In the genomic region with DNA sequence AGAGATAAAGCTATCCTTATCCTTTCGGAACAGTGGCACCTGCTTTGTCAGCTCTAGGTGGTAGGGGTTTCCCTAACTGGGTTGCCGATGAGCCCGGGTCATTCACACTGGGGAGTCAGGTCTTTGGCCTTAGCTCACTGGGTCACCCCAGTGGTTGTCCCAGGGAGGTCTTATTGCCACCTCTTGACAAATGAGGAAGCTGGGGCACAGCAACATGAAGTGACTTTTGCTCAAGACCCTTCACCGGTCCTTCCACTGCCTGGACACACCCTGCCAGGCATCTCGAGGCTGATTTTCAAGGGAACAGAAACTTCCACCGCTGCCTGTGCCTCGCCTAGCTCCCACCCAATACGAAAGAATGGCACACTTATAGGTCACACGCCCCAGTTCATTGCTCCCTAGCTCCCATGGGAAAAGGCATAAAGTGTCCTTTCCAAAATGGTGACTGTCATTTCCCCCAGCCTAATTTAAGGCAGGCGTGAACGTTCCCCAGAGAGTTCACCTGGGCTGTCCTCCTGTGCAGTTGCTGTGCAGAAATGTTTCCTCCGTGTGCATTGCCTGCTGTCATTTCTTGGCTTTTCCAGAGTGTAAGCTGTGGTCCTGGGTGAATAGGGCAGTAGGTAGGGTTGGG, we compare ENCODE assay signal across 1 cellular context.
TF ChIP-seq lines count a peak whose summit lies in the region.

No MANE protein-coding gene starts in this region.

TF ChIP-seq in GM12878, 131 proteins besides CTCF, POLR2A, EP300 and RAD21 (continued from another document and continues in another):
- TF ChIP-seq, protein P1, sequence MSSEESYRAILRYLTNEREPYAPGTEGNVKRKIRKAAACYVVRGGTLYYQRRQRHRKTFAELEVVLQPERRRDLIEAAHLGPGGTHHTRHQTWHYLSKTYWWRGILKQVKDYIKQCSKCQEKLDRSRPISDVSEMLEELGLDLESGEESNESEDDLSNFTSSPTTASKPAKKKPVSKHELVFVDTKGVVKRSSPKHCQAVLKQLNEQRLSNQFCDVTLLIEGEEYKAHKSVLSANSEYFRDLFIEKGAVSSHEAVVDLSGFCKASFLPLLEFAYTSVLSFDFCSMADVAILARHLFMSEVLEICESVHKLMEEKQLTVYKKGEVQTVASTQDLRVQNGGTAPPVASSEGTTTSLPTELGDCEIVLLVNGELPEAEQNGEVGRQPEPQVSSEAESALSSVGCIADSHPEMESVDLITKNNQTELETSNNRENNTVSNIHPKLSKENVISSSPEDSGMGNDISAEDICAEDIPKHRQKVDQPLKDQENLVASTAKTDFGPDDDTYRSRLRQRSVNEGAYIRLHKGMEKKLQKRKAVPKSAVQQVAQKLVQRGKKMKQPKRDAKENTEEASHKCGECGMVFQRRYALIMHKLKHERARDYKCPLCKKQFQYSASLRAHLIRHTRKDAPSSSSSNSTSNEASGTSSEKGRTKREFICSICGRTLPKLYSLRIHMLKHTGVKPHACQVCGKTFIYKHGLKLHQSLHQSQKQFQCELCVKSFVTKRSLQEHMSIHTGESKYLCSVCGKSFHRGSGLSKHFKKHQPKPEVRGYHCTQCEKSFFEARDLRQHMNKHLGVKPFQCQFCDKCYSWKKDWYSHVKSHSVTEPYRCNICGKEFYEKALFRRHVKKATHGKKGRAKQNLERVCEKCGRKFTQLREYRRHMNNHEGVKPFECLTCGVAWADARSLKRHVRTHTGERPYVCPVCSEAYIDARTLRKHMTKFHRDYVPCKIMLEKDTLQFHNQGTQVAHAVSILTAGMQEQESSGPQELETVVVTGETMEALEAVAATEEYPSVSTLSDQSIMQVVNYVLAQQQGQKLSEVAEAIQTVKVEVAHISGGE (CRISPR knock-in tag; IDR thresholded peaks at IDR 0.05), result no peak
- TF ChIP-seq, protein P2, sequence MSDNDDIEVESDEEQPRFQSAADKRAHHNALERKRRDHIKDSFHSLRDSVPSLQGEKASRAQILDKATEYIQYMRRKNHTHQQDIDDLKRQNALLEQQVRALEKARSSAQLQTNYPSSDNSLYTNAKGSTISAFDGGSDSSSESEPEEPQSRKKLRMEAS (IDR thresholded peaks at IDR 0.05; ENCODE audit: low read depth, low read length), result no peak
- TF ChIP-seq, protein P3, sequence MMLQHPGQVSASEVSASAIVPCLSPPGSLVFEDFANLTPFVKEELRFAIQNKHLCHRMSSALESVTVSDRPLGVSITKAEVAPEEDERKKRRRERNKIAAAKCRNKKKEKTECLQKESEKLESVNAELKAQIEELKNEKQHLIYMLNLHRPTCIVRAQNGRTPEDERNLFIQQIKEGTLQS (IDR thresholded peaks at IDR 0.05; ENCODE audit: borderline replicate concordance, extremely low read depth, low read depth, low read length), result no peak
- TF ChIP-seq PAX5 (IDR thresholded peaks at IDR 0.05; ENCODE audit: borderline replicate concordance, low read depth, low read length), result 0 out of 2 replicates have a peak, but pooled peaks have one; percentile 19
- TF ChIP-seq CHD1 (IDR thresholded peaks at IDR 0.05; ENCODE audit: low read depth, low read length), result no peak
- TF ChIP-seq, protein P4, sequence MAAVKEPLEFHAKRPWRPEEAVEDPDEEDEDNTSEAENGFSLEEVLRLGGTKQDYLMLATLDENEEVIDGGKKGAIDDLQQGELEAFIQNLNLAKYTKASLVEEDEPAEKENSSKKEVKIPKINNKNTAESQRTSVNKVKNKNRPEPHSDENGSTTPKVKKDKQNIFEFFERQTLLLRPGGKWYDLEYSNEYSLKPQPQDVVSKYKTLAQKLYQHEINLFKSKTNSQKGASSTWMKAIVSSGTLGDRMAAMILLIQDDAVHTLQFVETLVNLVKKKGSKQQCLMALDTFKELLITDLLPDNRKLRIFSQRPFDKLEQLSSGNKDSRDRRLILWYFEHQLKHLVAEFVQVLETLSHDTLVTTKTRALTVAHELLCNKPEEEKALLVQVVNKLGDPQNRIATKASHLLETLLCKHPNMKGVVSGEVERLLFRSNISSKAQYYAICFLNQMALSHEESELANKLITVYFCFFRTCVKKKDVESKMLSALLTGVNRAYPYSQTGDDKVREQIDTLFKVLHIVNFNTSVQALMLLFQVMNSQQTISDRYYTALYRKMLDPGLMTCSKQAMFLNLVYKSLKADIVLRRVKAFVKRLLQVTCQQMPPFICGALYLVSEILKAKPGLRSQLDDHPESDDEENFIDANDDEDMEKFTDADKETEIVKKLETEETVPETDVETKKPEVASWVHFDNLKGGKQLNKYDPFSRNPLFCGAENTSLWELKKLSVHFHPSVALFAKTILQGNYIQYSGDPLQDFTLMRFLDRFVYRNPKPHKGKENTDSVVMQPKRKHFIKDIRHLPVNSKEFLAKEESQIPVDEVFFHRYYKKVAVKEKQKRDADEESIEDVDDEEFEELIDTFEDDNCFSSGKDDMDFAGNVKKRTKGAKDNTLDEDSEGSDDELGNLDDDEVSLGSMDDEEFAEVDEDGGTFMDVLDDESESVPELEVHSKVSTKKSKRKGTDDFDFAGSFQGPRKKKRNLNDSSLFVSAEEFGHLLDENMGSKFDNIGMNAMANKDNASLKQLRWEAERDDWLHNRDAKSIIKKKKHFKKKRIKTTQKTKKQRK (IDR thresholded peaks at IDR 0.05; ENCODE audit: low read depth, low read length), result no peak
- no peak for TF ChIP-seq FOXM1 (IDR thresholded peaks at IDR 0.05; ENCODE audit: low read depth, low read length)
- TF ChIP-seq, protein P5, sequence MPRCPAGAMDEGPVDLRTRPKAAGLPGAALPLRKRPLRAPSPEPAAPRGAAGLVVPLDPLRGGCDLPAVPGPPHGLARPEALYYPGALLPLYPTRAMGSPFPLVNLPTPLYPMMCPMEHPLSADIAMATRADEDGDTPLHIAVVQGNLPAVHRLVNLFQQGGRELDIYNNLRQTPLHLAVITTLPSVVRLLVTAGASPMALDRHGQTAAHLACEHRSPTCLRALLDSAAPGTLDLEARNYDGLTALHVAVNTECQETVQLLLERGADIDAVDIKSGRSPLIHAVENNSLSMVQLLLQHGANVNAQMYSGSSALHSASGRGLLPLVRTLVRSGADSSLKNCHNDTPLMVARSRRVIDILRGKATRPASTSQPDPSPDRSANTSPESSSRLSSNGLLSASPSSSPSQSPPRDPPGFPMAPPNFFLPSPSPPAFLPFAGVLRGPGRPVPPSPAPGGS (IDR thresholded peaks at IDR 0.05; ENCODE audit: borderline replicate concordance, insufficient read depth, low read depth, low read length, poor library complexity, severe bottlenecking), result no peak
- TF ChIP-seq, protein P6, sequence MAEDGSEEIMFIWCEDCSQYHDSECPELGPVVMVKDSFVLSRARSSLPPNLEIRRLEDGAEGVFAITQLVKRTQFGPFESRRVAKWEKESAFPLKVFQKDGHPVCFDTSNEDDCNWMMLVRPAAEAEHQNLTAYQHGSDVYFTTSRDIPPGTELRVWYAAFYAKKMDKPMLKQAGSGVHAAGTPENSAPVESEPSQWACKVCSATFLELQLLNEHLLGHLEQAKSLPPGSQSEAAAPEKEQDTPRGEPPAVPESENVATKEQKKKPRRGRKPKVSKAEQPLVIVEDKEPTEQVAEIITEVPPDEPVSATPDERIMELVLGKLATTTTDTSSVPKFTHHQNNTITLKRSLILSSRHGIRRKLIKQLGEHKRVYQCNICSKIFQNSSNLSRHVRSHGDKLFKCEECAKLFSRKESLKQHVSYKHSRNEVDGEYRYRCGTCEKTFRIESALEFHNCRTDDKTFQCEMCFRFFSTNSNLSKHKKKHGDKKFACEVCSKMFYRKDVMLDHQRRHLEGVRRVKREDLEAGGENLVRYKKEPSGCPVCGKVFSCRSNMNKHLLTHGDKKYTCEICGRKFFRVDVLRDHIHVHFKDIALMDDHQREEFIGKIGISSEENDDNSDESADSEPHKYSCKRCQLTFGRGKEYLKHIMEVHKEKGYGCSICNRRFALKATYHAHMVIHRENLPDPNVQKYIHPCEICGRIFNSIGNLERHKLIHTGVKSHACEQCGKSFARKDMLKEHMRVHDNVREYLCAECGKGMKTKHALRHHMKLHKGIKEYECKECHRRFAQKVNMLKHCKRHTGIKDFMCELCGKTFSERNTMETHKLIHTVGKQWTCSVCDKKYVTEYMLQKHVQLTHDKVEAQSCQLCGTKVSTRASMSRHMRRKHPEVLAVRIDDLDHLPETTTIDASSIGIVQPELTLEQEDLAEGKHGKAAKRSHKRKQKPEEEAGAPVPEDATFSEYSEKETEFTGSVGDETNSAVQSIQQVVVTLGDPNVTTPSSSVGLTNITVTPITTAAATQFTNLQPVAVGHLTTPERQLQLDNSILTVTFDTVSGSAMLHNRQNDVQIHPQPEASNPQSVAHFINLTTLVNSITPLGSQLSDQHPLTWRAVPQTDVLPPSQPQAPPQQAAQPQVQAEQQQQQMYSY (CRISPR knock-in tag; IDR thresholded peaks at IDR 0.05), result no peak
- no peak for TF ChIP-seq NR2C1 (IDR thresholded peaks at IDR 0.05)
- no peak for TF ChIP-seq FOXK2 (IDR thresholded peaks at IDR 0.05)
- TF ChIP-seq BHLHE40 (IDR thresholded peaks at IDR 0.05; ENCODE audit: borderline replicate concordance in 1 of 2, low read depth in 2 of 2, low read length in 1 of 2), result no peak; a peak in 1 of 4 replicates
- TF ChIP-seq YY1 (IDR thresholded peaks at IDR 0.05; ENCODE audit: low read depth, low read length), result no peak
- peak; percentile 37; the same call in 1 of the 2 replicates for TF ChIP-seq POLR2AphosphoS5 (IDR thresholded peaks at IDR 0.05; ENCODE audit: low read length)
- no peak for TF ChIP-seq GABPA (IDR thresholded peaks at IDR 0.05; ENCODE audit: low read depth)
- no peak for TF ChIP-seq BRCA1 (IDR thresholded peaks at IDR 0.05; ENCODE audit: low read depth, low read length)
- TF ChIP-seq ETV6 (conservative IDR thresholded peaks at IDR 0.05 in 1 of 2, IDR thresholded peaks at IDR 0.05 in 1 of 2; ENCODE audit: borderline replicate concordance in 1 of 2, low read depth in 1 of 2), result no peak
- TF ChIP-seq SUPT20H (IDR thresholded peaks at IDR 0.05; ENCODE audit: borderline replicate concordance, control insufficient read depth, low read depth, low read length), result no peak
- TF ChIP-seq, protein P7, sequence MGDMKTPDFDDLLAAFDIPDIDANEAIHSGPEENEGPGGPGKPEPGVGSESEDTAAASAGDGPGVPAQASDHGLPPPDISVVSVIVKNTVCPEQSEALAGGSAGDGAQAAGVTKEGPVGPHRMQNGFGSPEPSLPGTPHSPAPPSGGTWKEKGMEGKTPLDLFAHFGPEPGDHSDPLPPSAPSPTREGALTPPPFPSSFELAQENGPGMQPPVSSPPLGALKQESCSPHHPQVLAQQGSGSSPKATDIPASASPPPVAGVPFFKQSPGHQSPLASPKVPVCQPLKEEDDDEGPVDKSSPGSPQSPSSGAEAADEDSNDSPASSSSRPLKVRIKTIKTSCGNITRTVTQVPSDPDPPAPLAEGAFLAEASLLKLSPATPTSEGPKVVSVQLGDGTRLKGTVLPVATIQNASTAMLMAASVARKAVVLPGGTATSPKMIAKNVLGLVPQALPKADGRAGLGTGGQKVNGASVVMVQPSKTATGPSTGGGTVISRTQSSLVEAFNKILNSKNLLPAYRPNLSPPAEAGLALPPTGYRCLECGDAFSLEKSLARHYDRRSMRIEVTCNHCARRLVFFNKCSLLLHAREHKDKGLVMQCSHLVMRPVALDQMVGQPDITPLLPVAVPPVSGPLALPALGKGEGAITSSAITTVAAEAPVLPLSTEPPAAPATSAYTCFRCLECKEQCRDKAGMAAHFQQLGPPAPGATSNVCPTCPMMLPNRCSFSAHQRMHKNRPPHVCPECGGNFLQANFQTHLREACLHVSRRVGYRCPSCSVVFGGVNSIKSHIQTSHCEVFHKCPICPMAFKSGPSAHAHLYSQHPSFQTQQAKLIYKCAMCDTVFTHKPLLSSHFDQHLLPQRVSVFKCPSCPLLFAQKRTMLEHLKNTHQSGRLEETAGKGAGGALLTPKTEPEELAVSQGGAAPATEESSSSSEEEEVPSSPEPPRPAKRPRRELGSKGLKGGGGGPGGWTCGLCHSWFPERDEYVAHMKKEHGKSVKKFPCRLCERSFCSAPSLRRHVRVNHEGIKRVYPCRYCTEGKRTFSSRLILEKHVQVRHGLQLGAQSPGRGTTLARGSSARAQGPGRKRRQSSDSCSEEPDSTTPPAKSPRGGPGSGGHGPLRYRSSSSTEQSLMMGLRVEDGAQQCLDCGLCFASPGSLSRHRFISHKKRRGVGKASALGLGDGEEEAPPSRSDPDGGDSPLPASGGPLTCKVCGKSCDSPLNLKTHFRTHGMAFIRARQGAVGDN (IDR thresholded peaks at IDR 0.05), result peak; percentile 73
- TF ChIP-seq, protein P8, sequence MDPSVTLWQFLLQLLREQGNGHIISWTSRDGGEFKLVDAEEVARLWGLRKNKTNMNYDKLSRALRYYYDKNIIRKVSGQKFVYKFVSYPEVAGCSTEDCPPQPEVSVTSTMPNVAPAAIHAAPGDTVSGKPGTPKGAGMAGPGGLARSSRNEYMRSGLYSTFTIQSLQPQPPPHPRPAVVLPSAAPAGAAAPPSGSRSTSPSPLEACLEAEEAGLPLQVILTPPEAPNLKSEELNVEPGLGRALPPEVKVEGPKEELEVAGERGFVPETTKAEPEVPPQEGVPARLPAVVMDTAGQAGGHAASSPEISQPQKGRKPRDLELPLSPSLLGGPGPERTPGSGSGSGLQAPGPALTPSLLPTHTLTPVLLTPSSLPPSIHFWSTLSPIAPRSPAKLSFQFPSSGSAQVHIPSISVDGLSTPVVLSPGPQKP (IDR thresholded peaks at IDR 0.05; ENCODE audit: low read depth, low read length), result no peak
- TF ChIP-seq TARDBP (IDR thresholded peaks at IDR 0.05; ENCODE audit: borderline replicate concordance), result no peak
- no peak for TF ChIP-seq NRF1 (conservative IDR thresholded peaks at IDR 0.05; ENCODE audit: low read depth, low read length)
- no peak for TF ChIP-seq ZSCAN29 (IDR thresholded peaks at IDR 0.05)
- no peak for TF ChIP-seq RB1 (IDR thresholded peaks at IDR 0.05; ENCODE audit: borderline replicate concordance)
- no peak for TF ChIP-seq CBX5 (IDR thresholded peaks at IDR 0.05; ENCODE audit: low read depth)
- TF ChIP-seq ATF7 (IDR thresholded peaks at IDR 0.05; ENCODE audit: low read depth), result no peak
- TF ChIP-seq RAD51 (IDR thresholded peaks at IDR 0.05), result no peak
- TF ChIP-seq BMI1 (IDR thresholded peaks at IDR 0.05; ENCODE audit: borderline replicate concordance), result no peak
- no peak for TF ChIP-seq JUNB (IDR thresholded peaks at IDR 0.05)
- 0 out of 2 replicates have a peak, but pooled peaks have one; percentile 49 for TF ChIP-seq ZNF24 (IDR thresholded peaks at IDR 0.05)
- no peak for TF ChIP-seq SMAD5 (IDR thresholded peaks at IDR 0.05; ENCODE audit: low read depth)
- no peak for TF ChIP-seq IRF4 (IDR thresholded peaks at IDR 0.05; ENCODE audit: low read depth, low read length)
- TF ChIP-seq NR2F1 (conservative IDR thresholded peaks at IDR 0.05), result no peak
- TF ChIP-seq CHD4 (IDR thresholded peaks at IDR 0.05), result 0 out of 2 replicates have a peak, but pooled peaks have one; percentile 55
- TF ChIP-seq, protein P9, sequence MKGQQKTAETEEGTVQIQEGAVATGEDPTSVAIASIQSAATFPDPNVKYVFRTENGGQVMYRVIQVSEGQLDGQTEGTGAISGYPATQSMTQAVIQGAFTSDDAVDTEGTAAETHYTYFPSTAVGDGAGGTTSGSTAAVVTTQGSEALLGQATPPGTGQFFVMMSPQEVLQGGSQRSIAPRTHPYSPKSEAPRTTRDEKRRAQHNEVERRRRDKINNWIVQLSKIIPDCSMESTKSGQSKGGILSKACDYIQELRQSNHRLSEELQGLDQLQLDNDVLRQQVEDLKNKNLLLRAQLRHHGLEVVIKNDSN (IDR thresholded peaks at IDR 0.05; ENCODE audit: borderline replicate concordance, extremely low read length, insufficient read depth, low read depth, low read length), result no peak
- TF ChIP-seq WRNIP1 (IDR thresholded peaks at IDR 0.05; ENCODE audit: borderline replicate concordance, low read depth, low read length), result no peak
- peak; percentile 84 for TF ChIP-seq MEF2B (IDR thresholded peaks at IDR 0.05; ENCODE audit: partially characterized antibody, poor library complexity, severe bottlenecking)
- no peak for TF ChIP-seq TCF12 (IDR thresholded peaks at IDR 0.05; ENCODE audit: low read depth, low read length)
- TF ChIP-seq ZNF622 (IDR thresholded peaks at IDR 0.05), result no peak
- no peak for TF ChIP-seq EGR1 (IDR thresholded peaks at IDR 0.05; ENCODE audit: borderline replicate concordance in 1 of 2, low read depth in 2 of 2, low read length in 2 of 2)
- no peak for TF ChIP-seq NFXL1 (IDR thresholded peaks at IDR 0.05; ENCODE audit: borderline replicate concordance)
